ENCODE assay signal across 26 cellular contexts in genomic region chr3:108011616-108012015, GRCh38.
"Had no signal": no experiment of that assay in that cellular context is flagged by ENCODE, and none has a peak within 500 bp of the region (broad histone marks: within the 10 kb centered on the region; RNA-seq: fewer than 3 reads in every experiment).

No MANE protein-coding gene starts in this region.

- H3K9me3 Mint-ChIP-seq: mesothelial cell of epicardium; nephron; neural progenitor cell; stimulated activated effector memory CD8-positive, alpha-beta T cell treated with anti-CD3 and anti-CD28 coated beads, Interleukin-12 subunit alpha, Interleukin-12 subunit beta, amount 100 ng/mL, for 72 hours had no signal

- H3K27ac Mint-ChIP-seq: mesothelial cell of epicardium; naive thymus-derived CD4-positive, alpha-beta T cell; nephron; neural progenitor cell; stimulated activated effector memory CD8-positive, alpha-beta T cell treated with anti-CD3 and anti-CD28 coated beads, Interleukin-12 subunit alpha, Interleukin-12 subunit beta, amount 100 ng/mL, for 72 hours had no signal

- ATAC-seq: left lobe of liver; mucosa of descending colon; naive thymus-derived CD4-positive, alpha-beta T cell; right lobe of liver; stimulated activated effector memory CD8-positive, alpha-beta T cell treated with anti-CD3 and anti-CD28 coated beads, Interleukin-12 subunit alpha, Interleukin-12 subunit beta, amount 100 ng/mL, for 72 hours; stimulated activated naive CD8-positive, alpha-beta T cell treated with anti-CD3 and anti-CD28 coated beads, Interleukin-15, Interleukin-2, amounts not matched to agents 100 U/mL and 50 U/mL, for 24 hours; upper lobe of right lung had no signal

- H3K27me3 ChIP-seq: dorsolateral prefrontal cortex, neural progenitor cell, right lobe of liver, testis, tibial nerve, upper lobe of right lung, uterus had no signal

- H3K36me3 Mint-ChIP-seq: mesothelial cell of epicardium; neural progenitor cell; stimulated activated effector memory CD8-positive, alpha-beta T cell treated with anti-CD3 and anti-CD28 coated beads, Interleukin-12 subunit alpha, Interleukin-12 subunit beta, amount 100 ng/mL, for 72 hours had no signal

- H3K4me1 Mint-ChIP-seq: stimulated activated effector memory CD8-positive, alpha-beta T cell treated with anti-CD3 and anti-CD28 coated beads, Interleukin-12 subunit alpha, Interleukin-12 subunit beta, amount 100 ng/mL, for 72 hours had no signal

- H3K4me3 ChIP-seq: dorsolateral prefrontal cortex, lung, mucosa of descending colon, neural progenitor cell, right lobe of liver, smooth muscle cell, testis, tibial nerve, upper lobe of right lung, uterus had no signal

- FAIRE-seq: colon, frontal cortex, kidney had no signal

- H3K27ac ChIP-seq: dorsolateral prefrontal cortex, neural progenitor cell, parathyroid adenoma, right lobe of liver, testis, tibial nerve, upper lobe of right lung, uterus had no signal

- DNase-seq: dorsolateral prefrontal cortex; effector CD4-positive, alpha-beta T cell; kidney; mesenchymal stem cell; mucosa of descending colon; naive thymus-derived CD4-positive, alpha-beta T cell; right lobe of liver; stimulated activated CD4-positive, alpha-beta T cell treated with anti-CD3 and anti-CD28 coated beads, Interleukin-12 subunit alpha, Interleukin-12 subunit beta, amount 100 ng/mL, for 4 hours; stimulated activated CD4-positive, alpha-beta T cell treated with anti-CD3 and anti-CD28 coated beads, Interleukin-1b, Interleukin-23, amount 100 ng/mL, for 48 hours; stimulated activated CD4-positive, alpha-beta T cell treated with anti-CD3 and anti-CD28 coated beads, Interleukin-4, amount 100 ng/mL, for 24 hours; stimulated activated naive CD8-positive, alpha-beta T cell treated with anti-CD3 and anti-CD28 coated beads, Interleukin-15, Interleukin-2, amounts not matched to agents 100 U/mL and 50 U/mL, for 24 hours; substantia nigra; testis; upper lobe of right lung; uterus had no signal

- H3K4me1 ChIP-seq: neural progenitor cell, parathyroid adenoma, uterus had no signal

- H3K4me3 Mint-ChIP-seq: mesothelial cell of epicardium; naive thymus-derived CD4-positive, alpha-beta T cell; nephron; neural progenitor cell; stimulated activated effector memory CD8-positive, alpha-beta T cell treated with anti-CD3 and anti-CD28 coated beads, Interleukin-12 subunit alpha, Interleukin-12 subunit beta, amount 100 ng/mL, for 72 hours had no signal

- H3K9me3 ChIP-seq: mucosa of descending colon, right lobe of liver, testis, tibial nerve, upper lobe of right lung, uterus had no signal

- H3K36me3 ChIP-seq: neural progenitor cell, right lobe of liver, tibial nerve, upper lobe of right lung, uterus had no signal
